ENCODE assay signal across 22 cellular contexts in genomic region chr9:92122061-92122460, GRCh38. TPM values are rescaled to one million over a fixed set of nuclear protein-coding genes. Genes with fewer than 3 reads are reported as not detected.
A peak's percentile ranks its signal among the peaks of the same experiment; 100 is the strongest.
DNase-seq lines count a peak whose midpoint lies in the region; ATAC-seq, FAIRE-seq and TF ChIP-seq lines count a peak whose summit lies in the region.
"Had no signal": no experiment of that assay in that cellular context is flagged by ENCODE, and none has a peak within 500 bp of the region (broad histone marks: within the 10 kb centered on the region; RNA-seq: fewer than 3 reads in every experiment).

No MANE protein-coding gene starts in this region.

- CTCF ChIA-PET in K562 (lab: Yijun Ruan, JAX; ENCODE audit: low intra/inter-chr PET ratio), result no interaction called here

- H3K4ac ChIP-seq in mesenchymal stem cell (ENCODE audit: low read depth in 1 of 2, low read length in 2 of 2), result no peak overlapping the region

- ATAC-seq in GM23338, result no peak
- ATAC-seq in K562, result no peak
- no peak for ATAC-seq in HG03045 (IDR thresholded peaks at IDR 0.05; ENCODE audit: unreplicated experiment)
- ATAC-seq: GM12878, HCT116 had no signal

- H3K36me3 ChIP-seq in GM23338 (ENCODE audit: insufficient read depth), result no peaks in the 10 kb centered on the region
- H3K36me3 ChIP-seq in K562 (ENCODE audit: control insufficient read depth, insufficient read depth, low read length), result no peaks in the 10 kb centered on the region
- no peaks in the 10 kb centered on the region for H3K36me3 ChIP-seq in mesenchymal stem cell (ENCODE audit: control insufficient read depth in 1 of 2, insufficient read depth in 2 of 2, low read depth in 1 of 2, low read length in 2 of 2)

- H3K27ac Mint-ChIP-seq in GM23338, result no peak overlapping the region
- H3K27ac Mint-ChIP-seq: CD4-positive, alpha-beta memory T cell had no signal

- FAIRE-seq in K562 (lab: Jason Lieb, UNC), result no peak
- FAIRE-seq: A549, GM12878, GM19239, H1 had no signal

- no peaks in the 10 kb centered on the region for H3K9me3 ChIP-seq in K562 (replicated peaks; ENCODE audit: control insufficient read depth, insufficient read depth, low read depth, low read length)
- peaks cover 6% of the 10 kb centered on the region for H3K9me3 ChIP-seq in mesenchymal stem cell (ENCODE audit: control insufficient read depth, low read length)
- H3K9me3 ChIP-seq: A549 had no signal

- H3K36me3 Mint-ChIP-seq in GM23338 (ENCODE audit: low read depth), result no peaks in the 10 kb centered on the region
- H3K36me3 Mint-ChIP-seq: CD4-positive, alpha-beta memory T cell had no signal

- WGBS in K562 (ENCODE audit: insufficient coverage, low coverage, missing lambda C conversion rate), result 60% methylated on average over 1 of the region's 1 CpG
- WGBS in mesenchymal stem cell, result no CpG with 5 or more reads among the region's 1 CpG

- H3K9ac ChIP-seq in K562 (ENCODE audit: insufficient read depth in 1 of 2, low read depth in 2 of 2, low read length in 2 of 2), result no peak overlapping the region
- no peak overlapping the region for H3K9ac ChIP-seq in mesenchymal stem cell (ENCODE audit: low read length)

- H4K20me1 ChIP-seq in GM23338 (replicated peaks; ENCODE audit: insufficient read depth), result no peaks in the 10 kb centered on the region
- H4K20me1 ChIP-seq in K562 (replicated peaks; ENCODE audit: control insufficient read depth, insufficient read depth, low read length), result no peaks in the 10 kb centered on the region

- H3K79me2 ChIP-seq in GM23338 (replicated peaks; ENCODE audit: insufficient read depth) (no peaks in the 10 kb centered on the region), K562 (ENCODE audit: control insufficient read depth, insufficient read depth, low read length) (no peaks in the 10 kb centered on the region)

- no peak overlapping the region for H3K23ac ChIP-seq in mesenchymal stem cell (ENCODE audit: low read length in 2 of 2)

- no peak overlapping the region for H2BK15ac ChIP-seq in mesenchymal stem cell (ENCODE audit: low read depth, poor library complexity, severe bottlenecking)

- H3K9me3 Mint-ChIP-seq in GM23338, result 0 out of 3 replicates have a peak, but pooled peaks cover 4% of the 10 kb centered on the region
- H3K9me3 Mint-ChIP-seq: CD4-positive, alpha-beta memory T cell had no signal

- DNase-seq in EH (ENCODE audit: low read depth) (peak; percentile 41), GM23338 (ENCODE audit: low spot score) (no peak), K562 (ENCODE audit: extremely low read depth in 1 of 4, low spot score in 3 of 4) (no peak), mesenchymal stem cell (peak; percentile 40), HuH-7 (ENCODE audit: low spot score) (no peak)
- no peak for DNase-seq in central memory CD4-positive, alpha-beta T cell
- DNase-seq: 8988T; ACHN; C1 segment of cervical spinal cord; Calu3; CD4-positive, alpha-beta memory T cell; COR-L47; DMS53; DMS79 treated with DMSO at 0.1 percent for 48 hours; GDM1; H7 had no signal

- TF ChIP-seq CTCF in GM23338 (conservative IDR thresholded peaks at IDR 0.05; ENCODE audit: low read depth in 2 of 2), result no peak
- no peak for TF ChIP-seq CTCF in K562 (IDR thresholded peaks at IDR 0.05 in 2 of 3, conservative IDR thresholded peaks at IDR 0.05 in 1 of 3; ENCODE audit: insufficient read depth in 2 of 3, low read depth in 1 of 3, low read length in 3 of 3)

- POLR2A ChIA-PET in K562 (lab: Yijun Ruan, JAX), result no interaction called here

- H3K4me3 Mint-ChIP-seq in GM23338, result no peak overlapping the region
- H3K4me3 Mint-ChIP-seq: CD4-positive, alpha-beta memory T cell had no signal

- no peak overlapping the region for H2AK5ac ChIP-seq in mesenchymal stem cell (ENCODE audit: low read length, severe bottlenecking)

- no TSS peak for BruUV-seq in K562 (replicated peaks; lab: Mats Ljungman, UMichigan)

- H2BK5ac ChIP-seq in mesenchymal stem cell (ENCODE audit: low read depth, low read length, poor library complexity, severe bottlenecking), result no peak overlapping the region

- no peak overlapping the region for H4K8ac ChIP-seq in mesenchymal stem cell (ENCODE audit: low read length)

- H3K4me1 Mint-ChIP-seq in GM23338, result peaks cover 3% of the 10 kb centered on the region; the same call in 2 of the 3 replicates
- H3K4me1 Mint-ChIP-seq: CD4-positive, alpha-beta memory T cell had no signal

- no peak overlapping the region for H3K14ac ChIP-seq in mesenchymal stem cell (ENCODE audit: low read length in 2 of 2)

- H2BK120ac ChIP-seq in mesenchymal stem cell (ENCODE audit: low read depth, low read length), result no peak overlapping the region

- H3K27me3 ChIP-seq in GM23338 (ENCODE audit: insufficient read depth) (no peaks in the 10 kb centered on the region), K562 (ENCODE audit: control insufficient read depth in 2 of 2, insufficient read depth in 2 of 2, low read length in 2 of 2) (no peaks in the 10 kb centered on the region), mesenchymal stem cell (ENCODE audit: control insufficient read depth in 1 of 2, insufficient read depth in 1 of 2, low read length in 2 of 2) (peaks cover 4 to 10% of the 10 kb centered on the region in 2 experiments)

- no peak overlapping the region for H3K18ac ChIP-seq in mesenchymal stem cell (ENCODE audit: low read depth in 1 of 2, low read length in 2 of 2)

- no peak for TF ChIP-seq RAD21 in K562 (CRISPR knock-in tag; conservative IDR thresholded peaks at IDR 0.05 in 1 of 2, IDR thresholded peaks at IDR 0.05 in 1 of 2)

- no peak overlapping the region for H3K27ac ChIP-seq in GM23338 (ENCODE audit: low read depth)
- H3K27ac ChIP-seq in K562 (ENCODE audit: extremely low read depth, low read depth, low read length), result no peak overlapping the region
- no peak overlapping the region for H3K27ac ChIP-seq in mesenchymal stem cell (ENCODE audit: low read length, poor library complexity, severe bottlenecking)
- H3K27ac ChIP-seq: A549 had no signal

- H3K4me2 ChIP-seq in GM23338 (no peak overlapping the region), K562 (ENCODE audit: insufficient read depth, low read length) (no peak overlapping the region), mesenchymal stem cell (ENCODE audit: low read length, poor library complexity, severe bottlenecking) (no peak overlapping the region)
- H3K4me2 ChIP-seq: A549 had no signal

- H3K4me3 ChIP-seq in GM23338 (no peak overlapping the region), K562 (no peak overlapping the region), mesenchymal stem cell (ENCODE audit: insufficient read depth in 1 of 2, low read depth in 1 of 2, low read length in 2 of 2) (no peak overlapping the region)
- H3K4me3 ChIP-seq: A549, GM12878 had no signal

- no peak for TF ChIP-seq POLR2A in K562 (conservative IDR thresholded peaks at IDR 0.05)

- TF ChIP-seq EP300 in K562 (IDR thresholded peaks at IDR 0.05; ENCODE audit: low read length), result no peak

- no peaks in the 10 kb centered on the region for H3F3A ChIP-seq in GM23338 (replicated peaks; ENCODE audit: low read depth)

- peaks cover 2% of the 10 kb centered on the region for H3K27me3 Mint-ChIP-seq in GM23338 (ENCODE audit: insufficient read depth, low read depth, poor library complexity)

- H3K9me2 ChIP-seq in GM23338 (ENCODE audit: insufficient read depth), result no peaks in the 10 kb centered on the region

- intact Hi-C loops in K562 (cut with micrococcal nuclease), result no loop called here

- H3K4me1 ChIP-seq in GM23338 (ENCODE audit: insufficient read depth), result no peaks in the 10 kb centered on the region
- peaks cover 4% of the 10 kb centered on the region in 2 experiments; a peak in 4 of 5 replicates for H3K4me1 ChIP-seq in K562 (replicated peaks in 1 of 2; ENCODE audit: control insufficient read depth in 2 of 2, insufficient read depth in 2 of 2, low read length in 2 of 2)
- H3K4me1 ChIP-seq in mesenchymal stem cell (ENCODE audit: control insufficient read depth, insufficient read depth, low read depth, low read length), result peaks cover 2% of the 10 kb centered on the region
- H3K4me1 ChIP-seq: A549 had no signal

- H3K79me1 ChIP-seq in mesenchymal stem cell (replicated peaks; ENCODE audit: low read length, poor library complexity, severe bottlenecking), result no peaks in the 10 kb centered on the region

- H4K91ac ChIP-seq in mesenchymal stem cell (ENCODE audit: low read length), result no peak overlapping the region

- no peak overlapping the region for H2BK12ac ChIP-seq in mesenchymal stem cell (ENCODE audit: low read length in 2 of 2)

- no peaks in the 10 kb centered on the region for H3K9me1 ChIP-seq in K562 (ENCODE audit: control insufficient read depth, insufficient read depth, low read length)

- H2AFZ ChIP-seq in GM23338 (peak overlapping the region; percentile 23; the same call in 1 of the 2 replicates), K562 (ENCODE audit: low read depth, low read length) (0 out of 2 replicates have a peak overlapping the region, but pooled peaks have one; percentile 73), mesenchymal stem cell (ENCODE audit: low read depth, low read length) (no peak overlapping the region)

- in situ Hi-C loops in K562 (cut with MboI), result no loop called here

TF ChIP-seq in GM23338, 12 proteins besides CTCF, POLR2A, EP300 and RAD21 (continues in another document):
- TF ChIP-seq EZH2 (IDR thresholded peaks at IDR 0.05; ENCODE audit: low read depth, unreplicated experiment), result no peak
- no peak for TF ChIP-seq CREB1 (CRISPR knock-in tag; IDR thresholded peaks at IDR 0.05; ENCODE audit: low read depth)

TF ChIP-seq in K562, 482 proteins besides CTCF, POLR2A, EP300 and RAD21 (continues in another document):
- TF ChIP-seq POLR2AphosphoS5 (IDR thresholded peaks at IDR 0.05; ENCODE audit: control insufficient read depth, insufficient read depth, low read depth, low read length), result no peak

RNA-seq across cellular contexts. Expression of gene SPTLC1, which starts 6.8 kb away (rescaled TPM):
- total RNA-seq in GM23338 (2014; rRNA removed; shearing (Covaris generic)), result 91.0 and 100 TPM in 2 replicates
- polyA plus RNA-seq in GM23338 (2016; fragmentation: Nextera tagmentation; extraction: Ambion mirVana) (42.6 and 54.8 TPM in 2 replicates), K562 (2011; rRNA removed) (78.2 and 95.3 TPM in 2 replicates), K562 (2014; fragmentation: Illumina TruSeq; extraction: Trizol) (77.9 and 101 TPM in 2 replicates), K562 (2014; fragmentation: Nextera tagmentation; extraction: Ambion mirVana) (100 to 1,000 TPM; 109 to 125 TPM), K562 (2014; rRNA removed) (77.9 and 83.2 TPM in 2 replicates)
- 120 and 200 TPM in 2 replicates for total RNA-seq in K562 (2011; cell fraction: chromatin; rRNA removed; ENCODE audit: low replicate concordance)
- total RNA-seq in K562 (2011; cell fraction: nucleolus; rRNA removed), result 104 and 129 TPM in 2 replicates
- total RNA-seq in K562 (2011; cell fraction: nucleoplasm; rRNA removed), result 165 and 206 TPM in 2 replicates
- total RNA-seq in K562 (2014; rRNA removed) (65.1 and 70.3 TPM in 2 replicates), K562 (2014; rRNA removed; fragmentation: Illumina TruSeq; extraction: Trizol) (84.5 and 90.3 TPM in 2 replicates), K562 (2015; rRNA removed; fragmentation: Illumina TruSeq; extraction: Trizol) (76.6 and 84.5 TPM in 2 replicates), K562 (2021) (58.8 and 67.0 TPM in 2 replicates)
- polyA plus RNA-seq in K562 (2011; cell fraction: cytosol; rRNA removed), result 27.4 and 46.9 TPM in 2 replicates
- polyA plus RNA-seq in K562 (2011; cell fraction: nucleus; rRNA removed), result 50.9 and 73.1 TPM in 2 replicates
- 47.0 and 52.8 TPM in 2 replicates for polyA plus RNA-seq in K562 (2012)
- polyA minus RNA-seq in K562 (2011; rRNA and poly(A)+ RNA removed), result 97.3 and 98.2 TPM in 2 replicates
- polyA minus RNA-seq in K562 (2011; cell fraction: cytosol; rRNA and poly(A)+ RNA removed), result 26.3 and 33.3 TPM in 2 replicates
- polyA minus RNA-seq in K562 (2011; cell fraction: nucleus; rRNA and poly(A)+ RNA removed), result 35.7 and 55.5 TPM in 2 replicates
- 73.3 TPM for polyA plus RNA-seq in mesenchymal stem cell (2013, experiment 1 of 2)
- polyA plus RNA-seq in mesenchymal stem cell (2013, experiment 2 of 2), result 74.4 TPM

Comparison
In these comparisons a context has a peak if more than half of its experiments do, and no peak if none do; other contexts are left out.
1. DNase-seq: peak in EH (single experiment) and mesenchymal stem cell (single experiment); none in GM23338 (single experiment), K562 (0 of 4), HuH-7 (single experiment) and central memory CD4-positive, alpha-beta T cell (single experiment).